ENCODE assay signal across 17 cellular contexts in genomic region chr1:36358514-36359084, GRCh38.
"Had no signal": no experiment of that assay in that cellular context is flagged by ENCODE, and none has a peak within 500 bp of the region (broad histone marks: within the 10 kb centered on the region; RNA-seq: fewer than 3 reads in every experiment).

No MANE protein-coding gene starts in this region.

- H3K4me1 ChIP-seq: suprapubic skin, upper lobe of right lung had no signal

- H3K27me3 Mint-ChIP-seq: activated CD8-positive, alpha-beta T cell treated with anti-CD3 and anti-CD28 coated beads for 36 hours had no signal

- H3K4me2 ChIP-seq: hepatocyte had no signal

- FAIRE-seq: keratinocyte had no signal

- H2AFZ ChIP-seq: hepatocyte, parathyroid adenoma had no signal

- H3K4me3 ChIP-seq: adrenal gland, gastroesophageal sphincter, hepatocyte, suprapubic skin, upper lobe of right lung had no signal

- H3K9me3 Mint-ChIP-seq: activated CD8-positive, alpha-beta T cell treated with anti-CD3 and anti-CD28 coated beads for 36 hours had no signal

- H3K4me3 Mint-ChIP-seq: activated CD8-positive, alpha-beta T cell treated with anti-CD3 and anti-CD28 coated beads for 36 hours had no signal

- H3K27ac Mint-ChIP-seq: activated CD8-positive, alpha-beta T cell treated with anti-CD3 and anti-CD28 coated beads for 36 hours had no signal

- H3K9me3 ChIP-seq: adrenal gland, gastroesophageal sphincter, suprapubic skin, upper lobe of right lung had no signal

- H3K27ac ChIP-seq: adrenal gland, gastroesophageal sphincter, hepatocyte, parathyroid adenoma, suprapubic skin, upper lobe of right lung had no signal

- DNase-seq: activated CD8-positive, alpha-beta memory T cell treated with anti-CD3 and anti-CD28 coated beads, Interleukin-2, amount 50 U/mL, for 4 hours; activated CD8-positive, alpha-beta T cell treated with anti-CD3 and anti-CD28 coated beads for 36 hours; activated gamma-delta T cell treated with Interleukin-2 at 50 U/mL for 16 hours; activated T-cell treated with anti-CD3 and anti-CD28 coated beads, Interleukin-2, amount 50 U/mL, for 48 hours; midbrain; stimulated activated CD4-positive, alpha-beta T cell treated with anti-CD3 and anti-CD28 coated beads, Interleukin-2, amount 100 ng/mL, for 48 hours; stimulated activated naive CD4-positive, alpha-beta T cell treated with Interleukin-2 at 50 U/mL for 16 hours; T1000; upper lobe of right lung had no signal

- H3K9ac ChIP-seq: parathyroid adenoma had no signal

- ATAC-seq: activated CD4-positive, CD25-positive, alpha-beta regulatory T cell treated with anti-CD3 and anti-CD28 coated beads, Interleukin-2, amount 50 U/mL, for 24 hours; gastroesophageal sphincter; left lobe of liver; upper lobe of right lung had no signal

- H3K27me3 ChIP-seq: adrenal gland, gastroesophageal sphincter, hepatocyte, suprapubic skin, upper lobe of right lung had no signal
